22 cellular contexts compared by ENCODE assay signal in the genomic region with DNA sequence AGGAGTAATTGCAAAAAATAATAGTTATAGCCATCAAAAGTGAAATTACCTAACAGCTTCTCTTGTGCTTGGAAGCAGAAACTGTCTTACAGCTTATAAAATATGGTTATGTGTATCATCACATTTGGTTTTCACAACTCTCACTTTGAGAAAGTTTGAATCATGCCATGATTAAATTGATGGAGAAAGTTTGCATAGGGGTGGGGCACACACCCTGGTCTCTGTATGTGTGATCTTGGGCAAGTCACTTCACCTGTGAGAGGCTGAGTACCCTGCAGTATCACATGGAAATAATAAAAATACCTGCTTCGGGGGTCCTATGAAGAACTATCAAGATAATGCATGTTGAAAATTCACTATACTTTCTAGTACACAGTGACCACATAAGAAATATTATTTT.
DNase-seq lines count a peak whose midpoint lies in the region; ATAC-seq and TF ChIP-seq lines count a peak whose summit lies in the region.
"Had no signal": no experiment of that assay in that cellular context is flagged by ENCODE, and none has a peak within 500 bp of the region (broad histone marks: within the 10 kb centered on the region; RNA-seq: fewer than 3 reads in every experiment).

No MANE protein-coding gene starts in this region.

- H3K27me3 Mint-ChIP-seq in activated CD8-positive, alpha-beta T cell treated with anti-CD3 and anti-CD28 coated beads for 36 hours: no peaks in the 10 kb centered on the region
- no peaks in the 10 kb centered on the region for H3K27me3 Mint-ChIP-seq in activated CD8-positive, alpha-beta T cell treated with anti-CD3 and anti-CD28 coated beads, Interleukin-2, amount 10 ng/mL, durations not matched to agents 7 days and 5 days (ENCODE audit: low read depth)
- H3K27me3 Mint-ChIP-seq in activated naive CD4-positive, alpha-beta T cell treated with anti-CD3 and anti-CD28 coated beads, Interleukin-2, amount 10 ng/mL, durations not matched to agents 7 days and 5 days: no peaks in the 10 kb centered on the region
- H3K27me3 Mint-ChIP-seq in activated T-helper 17 cell treated with anti-CD3 and anti-CD28 coated beads, Interleukin-2, amount 50 U/mL, for 72 hours: no peaks in the 10 kb centered on the region
- H3K27me3 Mint-ChIP-seq: CD8-positive, alpha-beta memory T cell had no signal

- no peaks in the 10 kb centered on the region for H3K36me3 Mint-ChIP-seq in activated CD8-positive, alpha-beta T cell treated with anti-CD3 and anti-CD28 coated beads for 36 hours (ENCODE audit: low read depth)
- no peaks in the 10 kb centered on the region for H3K36me3 Mint-ChIP-seq in activated CD8-positive, alpha-beta T cell treated with anti-CD3 and anti-CD28 coated beads, Interleukin-2, amount 10 ng/mL, durations not matched to agents 7 days and 5 days (ENCODE audit: low read depth)
- no peaks in the 10 kb centered on the region for H3K36me3 Mint-ChIP-seq in activated naive CD4-positive, alpha-beta T cell treated with anti-CD3 and anti-CD28 coated beads, Interleukin-2, amount 50 U/mL, for 72 hours
- no peaks in the 10 kb centered on the region for H3K36me3 Mint-ChIP-seq in activated naive CD4-positive, alpha-beta T cell treated with anti-CD3 and anti-CD28 coated beads, Interleukin-2, amount 10 ng/mL, durations not matched to agents 7 days and 5 days
- H3K36me3 Mint-ChIP-seq in activated T-helper 17 cell treated with anti-CD3 and anti-CD28 coated beads, Interleukin-2, amount 50 U/mL, for 72 hours (ENCODE audit: low read depth): no peaks in the 10 kb centered on the region
- H3K36me3 Mint-ChIP-seq: CD4-positive, CD25-positive, alpha-beta regulatory T cell; CD8-positive, alpha-beta memory T cell had no signal

- no peak overlapping the region for H3K27ac Mint-ChIP-seq in activated CD8-positive, alpha-beta T cell treated with anti-CD3 and anti-CD28 coated beads for 36 hours
- H3K27ac Mint-ChIP-seq in activated CD8-positive, alpha-beta T cell treated with anti-CD3 and anti-CD28 coated beads, Interleukin-2, amount 10 ng/mL, durations not matched to agents 7 days and 5 days: no peak overlapping the region
- no peak overlapping the region for H3K27ac Mint-ChIP-seq in activated naive CD4-positive, alpha-beta T cell treated with anti-CD3 and anti-CD28 coated beads, Interleukin-2, amount 50 U/mL, for 72 hours
- H3K27ac Mint-ChIP-seq in activated naive CD4-positive, alpha-beta T cell treated with anti-CD3 and anti-CD28 coated beads, Interleukin-2, amount 10 ng/mL, durations not matched to agents 7 days and 5 days: no peak overlapping the region
- H3K27ac Mint-ChIP-seq in activated T-helper 17 cell treated with anti-CD3 and anti-CD28 coated beads, Interleukin-2, amount 50 U/mL, for 72 hours: no peak overlapping the region
- H3K27ac Mint-ChIP-seq: CD4-positive, CD25-positive, alpha-beta regulatory T cell; HFFc6 had no signal

- intact Hi-C loops in activated CD8-positive, alpha-beta T cell treated with anti-CD3 and anti-CD28 coated beads for 36 hours (cut with micrococcal nuclease): no loop called here
- intact Hi-C loops in posterior cingulate gyrus (cut with DNase I): no loop called here

- ATAC-seq in activated CD8-positive, alpha-beta T cell treated with anti-CD3 and anti-CD28 coated beads for 36 hours: peak; percentile 70
- no peak for ATAC-seq in activated CD8-positive, alpha-beta T cell treated with anti-CD3 and anti-CD28 coated beads, Interleukin-2, amount 10 ng/mL, durations not matched to agents 7 days and 5 days
- ATAC-seq in activated naive CD4-positive, alpha-beta T cell treated with anti-CD3 and anti-CD28 coated beads, Interleukin-2, amount 50 U/mL, for 72 hours: peak; percentile 48 to 84
- ATAC-seq in activated T-helper 17 cell treated with anti-CD3 and anti-CD28 coated beads, Interleukin-2, amount 50 U/mL, for 72 hours (replicated peaks): peak; percentile 63
- ATAC-seq: HCT116 had no signal

- TF ChIP-seq CTCF in activated CD8-positive, alpha-beta T cell treated with anti-CD3 and anti-CD28 coated beads for 36 hours (IDR thresholded peaks at IDR 0.05): no peak

- POLR2A ChIA-PET in activated CD8-positive, alpha-beta T cell treated with anti-CD3 and anti-CD28 coated beads for 36 hours (lab: Charles Lee): no interaction called here
- POLR2A ChIA-PET in activated CD8-positive, alpha-beta T cell treated with anti-CD3 and anti-CD28 coated beads, Interleukin-2, amount 10 ng/mL, durations not matched to agents 7 days and 5 days (lab: Charles Lee): no interaction called here

- CTCF ChIA-PET in activated CD8-positive, alpha-beta T cell treated with anti-CD3 and anti-CD28 coated beads for 36 hours (lab: Charles Lee): no interaction called here
- CTCF ChIA-PET in activated CD8-positive, alpha-beta T cell treated with anti-CD3 and anti-CD28 coated beads, Interleukin-2, amount 10 ng/mL, durations not matched to agents 7 days and 5 days (lab: Charles Lee): no interaction called here
- CTCF ChIA-PET in activated naive CD4-positive, alpha-beta T cell treated with anti-CD3 and anti-CD28 coated beads, Interleukin-2, amount 10 ng/mL, durations not matched to agents 7 days and 5 days (lab: Charles Lee): no interaction called here

- H3K9me3 Mint-ChIP-seq in activated CD8-positive, alpha-beta T cell treated with anti-CD3 and anti-CD28 coated beads for 36 hours: no peaks in the 10 kb centered on the region
- H3K9me3 Mint-ChIP-seq in activated CD8-positive, alpha-beta T cell treated with anti-CD3 and anti-CD28 coated beads, Interleukin-2, amount 10 ng/mL, durations not matched to agents 7 days and 5 days (ENCODE audit: insufficient read depth): no peaks in the 10 kb centered on the region
- peaks cover 0 to 5% of the 10 kb centered on the region in 2 donors for H3K9me3 Mint-ChIP-seq in activated naive CD4-positive, alpha-beta T cell treated with anti-CD3 and anti-CD28 coated beads, Interleukin-2, amount 50 U/mL, for 72 hours
- no peaks in the 10 kb centered on the region for H3K9me3 Mint-ChIP-seq in activated naive CD4-positive, alpha-beta T cell treated with anti-CD3 and anti-CD28 coated beads, Interleukin-2, amount 10 ng/mL, durations not matched to agents 7 days and 5 days
- peaks cover 5% of the 10 kb centered on the region for H3K9me3 Mint-ChIP-seq in activated T-helper 17 cell treated with anti-CD3 and anti-CD28 coated beads, Interleukin-2, amount 50 U/mL, for 72 hours
- H3K9me3 Mint-ChIP-seq: CD4-positive, CD25-positive, alpha-beta regulatory T cell; CD8-positive, alpha-beta memory T cell; HFFc6 had no signal

- peak; percentile 2 for DNase-seq in activated CD8-positive, alpha-beta T cell treated with anti-CD3 and anti-CD28 coated beads for 36 hours
- DNase-seq in activated CD8-positive, alpha-beta T cell treated with anti-CD3 and anti-CD28 coated beads, Interleukin-2, amount 10 ng/mL, durations not matched to agents 7 days and 5 days: no peak
- DNase-seq in activated naive CD4-positive, alpha-beta T cell treated with anti-CD3 and anti-CD28 coated beads, Interleukin-2, amount 50 U/mL, for 72 hours (ENCODE audit: low spot score in 2 of 2): no peak
- DNase-seq in activated naive CD4-positive, alpha-beta T cell treated with anti-CD3 and anti-CD28 coated beads, Interleukin-2, amount 10 ng/mL, durations not matched to agents 7 days and 5 days: no peak
- DNase-seq in NCI-H69 (lab: John Stamatoyannopoulos, UW) (peak; percentile 20), posterior cingulate gyrus (no peak), NCI-H1105 treated with DMSO at 0.1 percent for 48 hours (lab: John Stamatoyannopoulos, UW) (no peak)
- DNase-seq: ACHN; BE2C; C1 segment of cervical spinal cord; CD4-positive, CD25-positive, alpha-beta regulatory T cell; CD8-positive, alpha-beta memory T cell; COR-L47; DMS 273 treated with DMSO at 0.1 percent for 48 hours; DMS53; DND-41; EL; GOT3; H7; HFFc6 had no signal

- peaks cover 25% of the 10 kb centered on the region for H3K4me1 Mint-ChIP-seq in activated CD8-positive, alpha-beta T cell treated with anti-CD3 and anti-CD28 coated beads for 36 hours (ENCODE audit: low read depth)
- H3K4me1 Mint-ChIP-seq in activated CD8-positive, alpha-beta T cell treated with anti-CD3 and anti-CD28 coated beads, Interleukin-2, amount 10 ng/mL, durations not matched to agents 7 days and 5 days (ENCODE audit: low read depth): peaks cover 34% of the 10 kb centered on the region
- peaks cover 44% of the 10 kb centered on the region for H3K4me1 Mint-ChIP-seq in activated naive CD4-positive, alpha-beta T cell treated with anti-CD3 and anti-CD28 coated beads, Interleukin-2, amount 10 ng/mL, durations not matched to agents 7 days and 5 days
- H3K4me1 Mint-ChIP-seq in activated T-helper 17 cell treated with anti-CD3 and anti-CD28 coated beads, Interleukin-2, amount 50 U/mL, for 72 hours: peaks cover 14% of the 10 kb centered on the region

- H3K4me3 Mint-ChIP-seq in activated CD8-positive, alpha-beta T cell treated with anti-CD3 and anti-CD28 coated beads for 36 hours: no peak overlapping the region
- H3K4me3 Mint-ChIP-seq in activated CD8-positive, alpha-beta T cell treated with anti-CD3 and anti-CD28 coated beads, Interleukin-2, amount 10 ng/mL, durations not matched to agents 7 days and 5 days: no peak overlapping the region
- no peak overlapping the region for H3K4me3 Mint-ChIP-seq in activated naive CD4-positive, alpha-beta T cell treated with anti-CD3 and anti-CD28 coated beads, Interleukin-2, amount 10 ng/mL, durations not matched to agents 7 days and 5 days
- no peak overlapping the region for H3K4me3 Mint-ChIP-seq in activated T-helper 17 cell treated with anti-CD3 and anti-CD28 coated beads, Interleukin-2, amount 50 U/mL, for 72 hours
- H3K4me3 Mint-ChIP-seq: CD4-positive, CD25-positive, alpha-beta regulatory T cell; CD8-positive, alpha-beta memory T cell; HFFc6 had no signal

Comparison
In these comparisons a context has a peak if more than half of its experiments do, and no peak if none do; other contexts are left out.
1. DNase-seq: peak in activated CD8-positive, alpha-beta T cell treated with anti-CD3 and anti-CD28 coated beads for 36 hours (single experiment) and NCI-H69 (single experiment); none in activated CD8-positive, alpha-beta T cell treated with anti-CD3 and anti-CD28 coated beads, Interleukin-2, amount 10 ng/mL, durations not matched to agents 7 days and 5 days (single experiment), activated naive CD4-positive, alpha-beta T cell treated with anti-CD3 and anti-CD28 coated beads, Interleukin-2, amount 50 U/mL, for 72 hours (0 of 2), activated naive CD4-positive, alpha-beta T cell treated with anti-CD3 and anti-CD28 coated beads, Interleukin-2, amount 10 ng/mL, durations not matched to agents 7 days and 5 days (single experiment), posterior cingulate gyrus (0 of 10) and NCI-H1105 treated with DMSO at 0.1 percent for 48 hours (single experiment).